Comparison of ENCODE assay signal across 1 cellular context in genomic region chr3:171901615-171902312, GRCh38.
TF ChIP-seq lines count a peak whose summit lies in the region.

No MANE protein-coding gene starts in this region.

TF ChIP-seq in SK-N-SH, 30 proteins besides CTCF, POLR2A, EP300 and RAD21 (continued from another document):
- TF ChIP-seq, protein P1, sequence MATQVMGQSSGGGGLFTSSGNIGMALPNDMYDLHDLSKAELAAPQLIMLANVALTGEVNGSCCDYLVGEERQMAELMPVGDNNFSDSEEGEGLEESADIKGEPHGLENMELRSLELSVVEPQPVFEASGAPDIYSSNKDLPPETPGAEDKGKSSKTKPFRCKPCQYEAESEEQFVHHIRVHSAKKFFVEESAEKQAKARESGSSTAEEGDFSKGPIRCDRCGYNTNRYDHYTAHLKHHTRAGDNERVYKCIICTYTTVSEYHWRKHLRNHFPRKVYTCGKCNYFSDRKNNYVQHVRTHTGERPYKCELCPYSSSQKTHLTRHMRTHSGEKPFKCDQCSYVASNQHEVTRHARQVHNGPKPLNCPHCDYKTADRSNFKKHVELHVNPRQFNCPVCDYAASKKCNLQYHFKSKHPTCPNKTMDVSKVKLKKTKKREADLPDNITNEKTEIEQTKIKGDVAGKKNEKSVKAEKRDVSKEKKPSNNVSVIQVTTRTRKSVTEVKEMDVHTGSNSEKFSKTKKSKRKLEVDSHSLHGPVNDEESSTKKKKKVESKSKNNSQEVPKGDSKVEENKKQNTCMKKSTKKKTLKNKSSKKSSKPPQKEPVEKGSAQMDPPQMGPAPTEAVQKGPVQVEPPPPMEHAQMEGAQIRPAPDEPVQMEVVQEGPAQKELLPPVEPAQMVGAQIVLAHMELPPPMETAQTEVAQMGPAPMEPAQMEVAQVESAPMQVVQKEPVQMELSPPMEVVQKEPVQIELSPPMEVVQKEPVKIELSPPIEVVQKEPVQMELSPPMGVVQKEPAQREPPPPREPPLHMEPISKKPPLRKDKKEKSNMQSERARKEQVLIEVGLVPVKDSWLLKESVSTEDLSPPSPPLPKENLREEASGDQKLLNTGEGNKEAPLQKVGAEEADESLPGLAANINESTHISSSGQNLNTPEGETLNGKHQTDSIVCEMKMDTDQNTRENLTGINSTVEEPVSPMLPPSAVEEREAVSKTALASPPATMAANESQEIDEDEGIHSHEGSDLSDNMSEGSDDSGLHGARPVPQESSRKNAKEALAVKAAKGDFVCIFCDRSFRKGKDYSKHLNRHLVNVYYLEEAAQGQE (IDR thresholded peaks at IDR 0.05; ENCODE audit: low read depth, low read length): no peak
- no peak for TF ChIP-seq GABPA (IDR thresholded peaks at IDR 0.05; ENCODE audit: low read depth)
- no peak for TF ChIP-seq POLR2AphosphoS5 (IDR thresholded peaks at IDR 0.05; ENCODE audit: low read depth, low read length)
- TF ChIP-seq FOXJ3 (CRISPR knock-in tag; IDR thresholded peaks at IDR 0.05): no peak
- TF ChIP-seq TEAD4 (IDR thresholded peaks at IDR 0.05; ENCODE audit: borderline replicate concordance, insufficient read depth): no peak
- no peak for TF ChIP-seq JUND (IDR thresholded peaks at IDR 0.05)
- no peak for TF ChIP-seq CHD2 (IDR thresholded peaks at IDR 0.05; ENCODE audit: low read length, partially characterized antibody)
